In the genomic region with DNA sequence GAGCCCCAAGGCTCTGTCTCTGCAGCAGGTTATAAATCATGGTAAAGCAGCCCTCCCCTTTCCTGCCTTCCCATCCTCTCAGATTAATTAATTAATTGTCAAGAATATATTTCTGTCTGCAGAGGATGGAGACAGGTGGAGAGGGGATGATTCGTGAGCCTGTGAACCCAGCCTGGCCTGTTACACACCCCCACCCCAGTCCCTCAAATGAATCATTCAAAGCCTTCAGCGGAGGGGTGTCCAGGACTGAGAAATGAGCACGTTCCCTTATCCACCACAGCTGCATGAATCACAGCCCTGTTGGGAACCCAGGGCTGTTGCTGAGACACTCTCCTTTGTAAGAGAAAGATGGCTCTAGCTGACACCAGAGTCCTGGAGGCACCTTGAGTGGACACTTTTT, we compare ENCODE assay signal across 11 cellular contexts. TPM values are rescaled to one million over a fixed set of nuclear protein-coding genes. Genes with fewer than 3 reads are reported as not detected.
DNase-seq lines count a peak whose midpoint lies in the region; ATAC-seq and TF ChIP-seq lines count a peak whose summit lies in the region.
"Had no signal": no experiment of that assay in that cellular context is flagged by ENCODE, and none has a peak within 500 bp of the region (broad histone marks: within the 10 kb centered on the region; RNA-seq: fewer than 3 reads in every experiment).

No MANE protein-coding gene starts in this region.

- H3K27me3 ChIP-seq in lower lobe of right lung (ENCODE audit: low read depth) (no peaks in the 10 kb centered on the region), thyroid gland (no peaks in the 10 kb centered on the region)

- H3K36me3 ChIP-seq in lower lobe of right lung, result peaks cover 16% of the 10 kb centered on the region
- H3K36me3 ChIP-seq in thyroid gland, result no peaks in the 10 kb centered on the region

- DNase-seq in activated T-cell treated with anti-CD3 and anti-CD28 coated beads, Interleukin-2, amount 50 U/mL, for 48 hours, result peak; percentile 38 to 50
- DNase-seq in activated T-cell treated with anti-CD3 and anti-CD28 coated beads, Interleukin-2, amount 50 U/mL, for 24 hours, result no peak
- DNase-seq in amniotic epithelial cell (ENCODE audit: low read depth), result peak; percentile 97
- DNase-seq in lower lobe of right lung, result no peak
- DNase-seq in thyroid gland, result no peak
- no peak for DNase-seq in sciatic nerve (ENCODE audit: low spot score)
- DNase-seq in SW480 (ENCODE audit: low spot score), result no peak
- DNase-seq: Karpas-422 had no signal

- H3K4me1 Mint-ChIP-seq in activated T-cell treated with anti-CD3 and anti-CD28 coated beads, Interleukin-2, amount 50 U/mL, for 24 hours (ENCODE audit: low read depth), result peaks cover 36% of the 10 kb centered on the region

- no peak for TF ChIP-seq POLR2A in thyroid gland (IDR thresholded peaks at IDR 0.05)

- H3K27ac ChIP-seq in lower lobe of right lung, result peak overlapping the region; percentile 61
- peak overlapping the region; percentile 66 to 88 (median 77) for H3K27ac ChIP-seq in thyroid gland

- no peaks in the 10 kb centered on the region for H3K27me3 Mint-ChIP-seq in activated T-cell treated with anti-CD3 and anti-CD28 coated beads, Interleukin-2, amount 50 U/mL, for 24 hours

- H3K9me3 ChIP-seq in lower lobe of right lung, result no peaks in the 10 kb centered on the region
- H3K9me3 ChIP-seq in thyroid gland, result no peaks in the 10 kb centered on the region

- WGBS in thyroid gland, 2 donors, result 67 to 85% methylated on average over 3 of the region's 3 CpGs

- ATAC-seq in lower lobe of right lung (no peak), HG02970 (IDR thresholded peaks at IDR 0.05; ENCODE audit: low FRiP score, unreplicated experiment) (no peak), sciatic nerve (no peak)
- ATAC-seq: esophagus mucosa had no signal

- H3K4me1 ChIP-seq in lower lobe of right lung (peaks cover 21% of the 10 kb centered on the region), thyroid gland (peaks cover 24 to 36% of the 10 kb centered on the region in 2 donors)

- TF ChIP-seq CTCF in lower lobe of right lung (IDR thresholded peaks at IDR 0.05) (no peak), thyroid gland (IDR thresholded peaks at IDR 0.05) (no peak)

- no peaks in the 10 kb centered on the region for H3K9me3 Mint-ChIP-seq in activated T-cell treated with anti-CD3 and anti-CD28 coated beads, Interleukin-2, amount 50 U/mL, for 24 hours

- H3K4me3 Mint-ChIP-seq in activated T-cell treated with anti-CD3 and anti-CD28 coated beads, Interleukin-2, amount 50 U/mL, for 24 hours, result no peak overlapping the region

- no peak overlapping the region for H3K27ac Mint-ChIP-seq in activated T-cell treated with anti-CD3 and anti-CD28 coated beads, Interleukin-2, amount 50 U/mL, for 24 hours

- intact Hi-C loops in lower lobe of right lung (cut with DNase I) (no loop called here), thyroid gland (cut with DNase I) (no loop called here), sciatic nerve (cut with DNase I) (no loop called here)

- H3K36me3 Mint-ChIP-seq in activated T-cell treated with anti-CD3 and anti-CD28 coated beads, Interleukin-2, amount 50 U/mL, for 24 hours (ENCODE audit: low read depth), result peaks cover 79% of the 10 kb centered on the region

- H3K4me3 ChIP-seq in lower lobe of right lung (no peak overlapping the region), thyroid gland (replicated peaks in 1 of 3) (no peak overlapping the region)
- H3K4me3 ChIP-seq: skin epidermis had no signal

RNA-seq across cellular contexts. Expression of a gene that starts 56.0 kb away (rescaled TPM):
- not detected for total RNA-seq in lower lobe of right lung
- under 1 TPM in 1 of 4 donors, not detected in 3; 0.33 TPM for total RNA-seq in thyroid gland
- 0.36 TPM for total RNA-seq in sciatic nerve

RNA-seq across cellular contexts. Expression of a gene that starts 59.6 kb away (rescaled TPM):
- 12.0 TPM for total RNA-seq in lower lobe of right lung
- 10 to 100 TPM in 2 of 4 donors, 1 to 10 TPM in 2; 6.4 to 15.2 (median 10.0) TPM for total RNA-seq in thyroid gland
- 23.0 TPM for total RNA-seq in sciatic nerve

Comparison
In these comparisons a context has a peak if more than half of its experiments do, and no peak if none do; other contexts are left out.
1. DNase-seq: peak in activated T-cell treated with anti-CD3 and anti-CD28 coated beads, Interleukin-2, amount 50 U/mL, for 48 hours (2 of 2) and amniotic epithelial cell (single experiment); none in activated T-cell treated with anti-CD3 and anti-CD28 coated beads, Interleukin-2, amount 50 U/mL, for 24 hours (single experiment), lower lobe of right lung (single experiment), thyroid gland (0 of 2), sciatic nerve (single experiment) and SW480 (single experiment).